In genomic region chr22:23237201-23237798, GRCh38 we compare ENCODE assay signal across 9 cellular contexts. TPM values are rescaled to one million over a fixed set of nuclear protein-coding genes. Genes with fewer than 3 reads are reported as not detected.
DNase-seq lines count a peak whose midpoint lies in the region; ATAC-seq, FAIRE-seq and TF ChIP-seq lines count a peak whose summit lies in the region.
"Had no signal": no experiment of that assay in that cellular context is flagged by ENCODE, and none has a peak within 500 bp of the region (broad histone marks: within the 10 kb centered on the region; RNA-seq: fewer than 3 reads in every experiment).

No MANE protein-coding gene starts in this region.

- no peak for ATAC-seq in stimulated activated naive CD8-positive, alpha-beta T cell treated with anti-CD3 and anti-CD28 coated beads, Interleukin-15, Interleukin-2, amounts not matched to agents 100 U/mL and 50 U/mL, for 24 hours
- no peak for ATAC-seq in GM18498 (IDR thresholded peaks at IDR 0.05; ENCODE audit: unreplicated experiment)
- no peak for ATAC-seq in HG03139 (IDR thresholded peaks at IDR 0.05; ENCODE audit: unreplicated experiment)

- no peak overlapping the region for H3K4me3 Mint-ChIP-seq in stimulated activated naive CD8-positive, alpha-beta T cell treated with anti-CD3 and anti-CD28 coated beads, Interleukin-15, Interleukin-2, amounts not matched to agents 100 ng/mL and 50 ng/mL, for 24 hours

- no peaks in the 10 kb centered on the region for H3K9me3 ChIP-seq in kidney (ENCODE audit: control insufficient read depth in 1 of 2, low read length in 2 of 2)

- no peak for TF ChIP-seq POLR2A in erythroblast (IDR thresholded peaks at IDR 0.05; ENCODE audit: low read length)

- H3K27me3 Mint-ChIP-seq in stimulated activated naive CD8-positive, alpha-beta T cell treated with anti-CD3 and anti-CD28 coated beads, Interleukin-15, Interleukin-2, amounts not matched to agents 100 ng/mL and 50 ng/mL, for 24 hours: no peaks in the 10 kb centered on the region

- H3K27ac ChIP-seq in kidney (ENCODE audit: low read depth in 2 of 2, low read length in 2 of 2): peak overlapping the region in 1 of 2 donors; percentile 17

- H3K27ac Mint-ChIP-seq in stimulated activated naive CD8-positive, alpha-beta T cell treated with anti-CD3 and anti-CD28 coated beads, Interleukin-15, Interleukin-2, amounts not matched to agents 100 ng/mL and 50 ng/mL, for 24 hours: peak overlapping the region; percentile 38

- H3K4me1 Mint-ChIP-seq in stimulated activated naive CD8-positive, alpha-beta T cell treated with anti-CD3 and anti-CD28 coated beads, Interleukin-15, Interleukin-2, amounts not matched to agents 100 ng/mL and 50 ng/mL, for 24 hours (ENCODE audit: low read depth): peaks cover 88% of the 10 kb centered on the region

- no peaks in the 10 kb centered on the region for H3K9me3 Mint-ChIP-seq in stimulated activated naive CD8-positive, alpha-beta T cell treated with anti-CD3 and anti-CD28 coated beads, Interleukin-15, Interleukin-2, amounts not matched to agents 100 ng/mL and 50 ng/mL, for 24 hours

- no peak overlapping the region for H3K4me3 ChIP-seq in kidney (ENCODE audit: low read length in 2 of 2)

- no peak overlapping the region for H3K9ac ChIP-seq in kidney (ENCODE audit: low read length in 2 of 2)

- peaks cover 13 to 39% of the 10 kb centered on the region in 2 donors for H3K4me1 ChIP-seq in kidney (ENCODE audit: control insufficient read depth in 1 of 2, insufficient read depth in 1 of 2, low read depth in 1 of 2, low read length in 2 of 2)

- DNase-seq in stimulated activated naive CD8-positive, alpha-beta T cell treated with anti-CD3 and anti-CD28 coated beads, Interleukin-15, Interleukin-2, amounts not matched to agents 100 U/mL and 50 U/mL, for 24 hours: no peak
- DNase-seq in amygdala (lab: John Stamatoyannopoulos, UW): peak in 44 of 56 donors; percentile 10 to 85 (median 56)
- peak; percentile 89 for DNase-seq in kidney
- no peak for DNase-seq in erythroblast (lab: John Stamatoyannopoulos, UW)
- no peak for DNase-seq in stimulated activated CD4-positive, alpha-beta T cell treated with anti-CD3 and anti-CD28 coated beads, Interleukin-4, amount 100 ng/mL, for 1 hour
- DNase-seq: activated CD4-positive, alpha-beta T cell treated with anti-CD3 and anti-CD28 coated beads, Interleukin-2, amount 50 U/mL, for 1 hour had no signal

- no peaks in the 10 kb centered on the region for H3K36me3 ChIP-seq in kidney (ENCODE audit: control insufficient read depth in 1 of 2, insufficient read depth in 2 of 2, low read length in 2 of 2)

- no peak for TF ChIP-seq CTCF in kidney (IDR thresholded peaks at IDR 0.05; ENCODE audit: borderline replicate concordance, extremely low read depth, insufficient read depth)

- no peak for FAIRE-seq in kidney (lab: Jason Lieb, UNC)

- H3K36me3 Mint-ChIP-seq in stimulated activated naive CD8-positive, alpha-beta T cell treated with anti-CD3 and anti-CD28 coated beads, Interleukin-15, Interleukin-2, amounts not matched to agents 100 ng/mL and 50 ng/mL, for 24 hours (ENCODE audit: low read depth): peaks cover 20% of the 10 kb centered on the region

- intact Hi-C loops in kidney (cut with DNase I): no loop called here

RNA-seq across cellular contexts. Expression of gene BCR, which starts 57.0 kb away (rescaled TPM):
- total RNA-seq in kidney: 97.7 TPM
- polyA plus RNA-seq in kidney (ENCODE audit: insufficient read depth, low read depth, low replicate concordance): 45.0 TPM

Comparison
In these comparisons a context has a peak if more than half of its experiments do, and no peak if none do; other contexts are left out.
1. DNase-seq: peak in amygdala (44 of 56) and kidney (single experiment); none in stimulated activated naive CD8-positive, alpha-beta T cell treated with anti-CD3 and anti-CD28 coated beads, Interleukin-15, Interleukin-2, amounts not matched to agents 100 U/mL and 50 U/mL, for 24 hours (single experiment), erythroblast (0 of 2) and stimulated activated CD4-positive, alpha-beta T cell treated with anti-CD3 and anti-CD28 coated beads, Interleukin-4, amount 100 ng/mL, for 1 hour (single experiment).